Comparison of ENCODE assay signal across 15 cellular contexts in the genomic region with DNA sequence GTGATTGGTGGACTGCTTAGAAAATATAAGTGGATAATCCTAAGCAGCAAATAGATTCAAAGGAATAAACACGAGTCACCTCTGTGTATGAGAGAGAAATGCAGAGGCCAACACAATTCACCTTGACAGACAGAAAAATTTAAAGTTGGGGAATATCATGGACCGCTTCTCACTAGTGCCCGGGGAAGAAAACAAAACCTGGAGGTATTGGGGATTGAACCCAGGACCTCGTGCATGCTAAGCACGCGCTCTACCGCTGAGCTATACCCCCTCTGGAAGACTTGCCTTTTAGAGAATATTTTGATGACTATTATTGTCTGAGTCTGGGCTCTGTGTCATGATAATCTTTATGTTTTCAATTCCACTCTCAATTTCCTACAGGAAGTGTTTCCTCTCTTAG.
A peak's percentile ranks its signal among the peaks of the same experiment; 100 is the strongest.
DNase-seq lines count a peak whose midpoint lies in the region; ATAC-seq, FAIRE-seq and TF ChIP-seq lines count a peak whose summit lies in the region.
"Had no signal": no experiment of that assay in that cellular context is flagged by ENCODE, and none has a peak within 500 bp of the region (broad histone marks: within the 10 kb centered on the region; RNA-seq: fewer than 3 reads in every experiment).

No MANE protein-coding gene starts in this region.

- intact Hi-C loops in activated T-helper 1 cell treated with anti-CD3 and anti-CD28 coated beads, Interleukin-12 subunit alpha, Interleukin-12 subunit beta, Interleukin-2, Interleukin-4 antibody, amounts not matched to agents 30 ng/mL and 10 ng/mL and 1 ng/mL, durations not matched to agents 14 hours and 24 hours and 36 hours (cut with micrococcal nuclease) = loop anchor here (2.0 to 10.0 kb wide), 10 partner anchors 13 to 1515 kb away; no protein-coding TSS in a partner anchor

- peak; percentile 29 for DNase-seq in EH (ENCODE audit: low read depth)
- DNase-seq in RCC 7860 (ENCODE audit: low spot score) = peak; percentile 49
- no peak for DNase-seq in activated T-helper 1 cell treated with anti-CD3 and anti-CD28 coated beads, Interleukin-12 subunit alpha, Interleukin-12 subunit beta, Interleukin-2, Interleukin-4 antibody, amounts not matched to agents 30 ng/mL and 10 ng/mL and 1 ng/mL, durations not matched to agents 14 hours and 24 hours and 36 hours (ENCODE audit: low spot score)
- no peak for DNase-seq in GM10248 (ENCODE audit: extremely low spot score)
- DNase-seq in pons (ENCODE audit: low spot score) = no peak
- no peak for DNase-seq in naive thymus-derived CD8-positive, alpha-beta T cell
- DNase-seq: GOT3; kidney; nucleus accumbens; stimulated activated CD4-positive, alpha-beta T cell treated with anti-CD3 and anti-CD28 coated beads, Interleukin-4, amount 100 ng/mL, for 1 hour had no signal

- H3K4me1 Mint-ChIP-seq in activated T-helper 1 cell treated with anti-CD3 and anti-CD28 coated beads, Interleukin-12 subunit alpha, Interleukin-12 subunit beta, Interleukin-2, Interleukin-4 antibody, amounts not matched to agents 30 ng/mL and 10 ng/mL and 1 ng/mL, durations not matched to agents 14 hours and 24 hours and 36 hours (ENCODE audit: low read depth) = peaks cover 19% of the 10 kb centered on the region
- peaks cover 3 to 37% (median 11%) of the 10 kb centered on the region in 4 donors for H3K4me1 Mint-ChIP-seq in naive thymus-derived CD8-positive, alpha-beta T cell

- no peak for TF ChIP-seq CTCF in HEK293 (tag by site-specific recombination; IDR thresholded peaks at IDR 0.05)
- no peak for TF ChIP-seq CTCF in GM10248 (IDR thresholded peaks at IDR 0.05; ENCODE audit: control extremely low read depth, extremely low read depth, low read depth, missing control alignments)

- no peak for FAIRE-seq in RCC 7860 (lab: Jason Lieb, UNC)
- FAIRE-seq: endometrium, kidney had no signal

- H3K36me3 ChIP-seq in HEK293 (ENCODE audit: control insufficient read depth in 2 of 2, insufficient read depth in 1 of 2, low read length in 2 of 2) = no peaks in the 10 kb centered on the region
- H3K36me3 ChIP-seq: thoracic aorta had no signal

- H3K27ac ChIP-seq in HEK293 (ENCODE audit: extremely low read depth, low read depth, low read length) = no peak overlapping the region
- H3K27ac ChIP-seq: HL-60, thoracic aorta had no signal

- POLR2A ChIA-PET in HEK293 (lab: Yijun Ruan, JAX) (interaction anchor here (0.8 to 1.7 kb wide), 4 partner anchors 9 to 112 kb away, joined by 3 to 6 read pairs (median 3); partner anchors contain the start of gene TRIM27), GM10248 (lab: Yijun Ruan, JAX) (no interaction called here)
- POLR2A ChIA-PET in naive thymus-derived CD8-positive, alpha-beta T cell (lab: Charles Lee) = no interaction called here

- H3K27me3 Mint-ChIP-seq in activated T-helper 1 cell treated with anti-CD3 and anti-CD28 coated beads, Interleukin-12 subunit alpha, Interleukin-12 subunit beta, Interleukin-2, Interleukin-4 antibody, amounts not matched to agents 30 ng/mL and 10 ng/mL and 1 ng/mL, durations not matched to agents 14 hours and 24 hours and 36 hours (ENCODE audit: insufficient read depth) = peaks cover 97% of the 10 kb centered on the region
- peaks cover 72 to 100% (median 91%) of the 10 kb centered on the region in 5 donors for H3K27me3 Mint-ChIP-seq in naive thymus-derived CD8-positive, alpha-beta T cell

- H3K9me3 ChIP-seq in HEK293 (ENCODE audit: control insufficient read depth, insufficient read depth, low read depth, low read length) = no peaks in the 10 kb centered on the region
- H3K9me3 ChIP-seq: thoracic aorta had no signal

- H3K27ac Mint-ChIP-seq in activated T-helper 1 cell treated with anti-CD3 and anti-CD28 coated beads, Interleukin-12 subunit alpha, Interleukin-12 subunit beta, Interleukin-2, Interleukin-4 antibody, amounts not matched to agents 30 ng/mL and 10 ng/mL and 1 ng/mL, durations not matched to agents 14 hours and 24 hours and 36 hours = no peak overlapping the region
- no peak overlapping the region for H3K27ac Mint-ChIP-seq in naive thymus-derived CD8-positive, alpha-beta T cell

- peak; percentile 17 for ATAC-seq in esophagus mucosa
- ATAC-seq in naive thymus-derived CD8-positive, alpha-beta T cell = no peak

- CTCF ChIA-PET in HEK293 (lab: Yijun Ruan, JAX) = interaction anchor here (0.6 to 2.2 kb wide), 7 partner anchors 15 to 205 kb away, joined by 3 to 11 read pairs (median 4); no protein-coding TSS in a partner anchor
- CTCF ChIA-PET in GM10248 (lab: Yijun Ruan, JAX) = interaction anchor here (1.2 kb wide), 1 partner anchor 26 kb away, joined by 6 read pairs; no protein-coding TSS in a partner anchor

- peaks cover 2% of the 10 kb centered on the region for H3K36me3 Mint-ChIP-seq in activated T-helper 1 cell treated with anti-CD3 and anti-CD28 coated beads, Interleukin-12 subunit alpha, Interleukin-12 subunit beta, Interleukin-2, Interleukin-4 antibody, amounts not matched to agents 30 ng/mL and 10 ng/mL and 1 ng/mL, durations not matched to agents 14 hours and 24 hours and 36 hours (ENCODE audit: low read depth)
- H3K36me3 Mint-ChIP-seq in naive thymus-derived CD8-positive, alpha-beta T cell = peaks cover 18 to 66% (median 25%) of the 10 kb centered on the region in 3 donors

- peaks cover 11% of the 10 kb centered on the region for H3K9me3 Mint-ChIP-seq in activated T-helper 1 cell treated with anti-CD3 and anti-CD28 coated beads, Interleukin-12 subunit alpha, Interleukin-12 subunit beta, Interleukin-2, Interleukin-4 antibody, amounts not matched to agents 30 ng/mL and 10 ng/mL and 1 ng/mL, durations not matched to agents 14 hours and 24 hours and 36 hours
- peaks cover 7 to 92% (median 42%) of the 10 kb centered on the region in 9 donors for H3K9me3 Mint-ChIP-seq in naive thymus-derived CD8-positive, alpha-beta T cell

- no peak overlapping the region for H3K4me3 ChIP-seq in HEK293 (ENCODE audit: low read depth, low read length)
- H3K4me3 ChIP-seq: thoracic aorta had no signal

- no peaks in the 10 kb centered on the region for H3K4me1 ChIP-seq in HEK293 (ENCODE audit: control insufficient read depth, insufficient read depth, low read length)

- no peak overlapping the region for H3K4me3 Mint-ChIP-seq in activated T-helper 1 cell treated with anti-CD3 and anti-CD28 coated beads, Interleukin-12 subunit alpha, Interleukin-12 subunit beta, Interleukin-2, Interleukin-4 antibody, amounts not matched to agents 30 ng/mL and 10 ng/mL and 1 ng/mL, durations not matched to agents 14 hours and 24 hours and 36 hours
- H3K4me3 Mint-ChIP-seq in naive thymus-derived CD8-positive, alpha-beta T cell = no peak overlapping the region

TF ChIP-seq in HEK293, 187 proteins besides CTCF, POLR2A, EP300 and RAD21 (continues in another document):
- TF ChIP-seq KLF8 (tag by site-specific recombination; IDR thresholded peaks at IDR 0.05) = peak; percentile 27; the same call in 1 of the 2 replicates
- peak; percentile 27; the same call in 1 of the 2 replicates for TF ChIP-seq ZNF2 (tag by site-specific recombination; IDR thresholded peaks at IDR 0.05)
- no peak for TF ChIP-seq ZNF311 (tag by site-specific recombination; IDR thresholded peaks at IDR 0.05; ENCODE audit: borderline replicate concordance)
- peak; percentile 52; the same call in 1 of the 2 replicates for TF ChIP-seq ZBTB6 (tag by site-specific recombination; IDR thresholded peaks at IDR 0.05)
- TF ChIP-seq ZNF324 (tag by site-specific recombination; IDR thresholded peaks at IDR 0.05) = 0 out of 2 replicates have a peak, but pooled peaks have one; percentile 54
- TF ChIP-seq, protein P1, sequence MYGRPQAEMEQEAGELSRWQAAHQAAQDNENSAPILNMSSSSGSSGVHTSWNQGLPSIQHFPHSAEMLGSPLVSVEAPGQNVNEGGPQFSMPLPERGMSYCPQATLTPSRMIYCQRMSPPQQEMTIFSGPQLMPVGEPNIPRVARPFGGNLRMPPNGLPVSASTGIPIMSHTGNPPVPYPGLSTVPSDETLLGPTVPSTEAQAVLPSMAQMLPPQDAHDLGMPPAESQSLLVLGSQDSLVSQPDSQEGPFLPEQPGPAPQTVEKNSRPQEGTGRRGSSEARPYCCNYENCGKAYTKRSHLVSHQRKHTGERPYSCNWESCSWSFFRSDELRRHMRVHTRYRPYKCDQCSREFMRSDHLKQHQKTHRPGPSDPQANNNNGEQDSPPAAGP (tag by site-specific recombination; IDR thresholded peaks at IDR 0.05) = no peak
- TF ChIP-seq ZNF580 (tag by site-specific recombination; IDR thresholded peaks at IDR 0.05) = peak; percentile 82
- no peak for TF ChIP-seq ZNF792 (tag by site-specific recombination; IDR thresholded peaks at IDR 0.05)
- no peak for TF ChIP-seq ZNF837 (tag by site-specific recombination; IDR thresholded peaks at IDR 0.05)
- no peak for TF ChIP-seq ZNF148 (tag by site-specific recombination; IDR thresholded peaks at IDR 0.05; ENCODE audit: borderline replicate concordance)

Comparison
In these comparisons a context has a peak if more than half of its experiments do, and no peak if none do; other contexts are left out.
1. DNase-seq: peak in EH (single experiment) and RCC 7860 (single experiment); none in activated T-helper 1 cell treated with anti-CD3 and anti-CD28 coated beads, Interleukin-12 subunit alpha, Interleukin-12 subunit beta, Interleukin-2, Interleukin-4 antibody, amounts not matched to agents 30 ng/mL and 10 ng/mL and 1 ng/mL, durations not matched to agents 14 hours and 24 hours and 36 hours (single experiment), GM10248 (single experiment), pons (single experiment) and naive thymus-derived CD8-positive, alpha-beta T cell (0 of 10).